32 cellular contexts compared by ENCODE assay signal in the genomic region with DNA sequence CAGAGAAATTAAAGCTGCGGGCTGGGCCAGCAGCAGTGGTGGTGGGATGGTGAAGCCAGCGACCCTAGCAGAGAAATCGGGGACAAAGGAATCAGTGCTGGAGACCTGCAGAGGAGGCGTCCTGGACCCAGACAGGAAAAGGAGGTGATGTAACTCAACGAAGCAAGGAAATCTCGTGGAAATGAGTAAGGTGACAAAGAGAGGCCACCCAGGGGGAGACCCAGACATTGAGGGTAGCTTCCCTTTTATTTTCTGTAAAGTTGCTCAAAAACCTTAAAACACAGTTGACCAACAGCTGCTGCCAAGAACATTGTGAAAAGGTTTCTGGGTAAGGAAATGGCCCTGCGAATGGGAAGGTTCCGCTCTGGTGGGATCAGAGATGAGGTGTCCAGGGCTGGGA. TPM values are rescaled to one million over a fixed set of nuclear protein-coding genes. Genes with fewer than 3 reads are reported as not detected.
DNase-seq lines count a peak whose midpoint lies in the region; ATAC-seq and TF ChIP-seq lines count a peak whose summit lies in the region.
"Had no signal": no experiment of that assay in that cellular context is flagged by ENCODE, and none has a peak within 500 bp of the region (broad histone marks: within the 10 kb centered on the region; RNA-seq: fewer than 3 reads in every experiment).

No MANE protein-coding gene starts in this region.

- H3K4me3 Mint-ChIP-seq in activated CD8-positive, alpha-beta T cell treated with anti-CD3 and anti-CD28 coated beads for 36 hours, result no peak overlapping the region
- H3K4me3 Mint-ChIP-seq in activated CD8-positive, alpha-beta T cell treated with anti-CD3 and anti-CD28 coated beads, Interleukin-2, amount 10 ng/mL, durations not matched to agents 7 days and 5 days, result no peak overlapping the region
- H3K4me3 Mint-ChIP-seq in effector memory CD8-positive, alpha-beta T cell, result no peak overlapping the region
- H3K4me3 Mint-ChIP-seq: brain; naive thymus-derived CD8-positive, alpha-beta T cell had no signal

- DNase-seq in activated CD8-positive, alpha-beta T cell treated with anti-CD3 and anti-CD28 coated beads for 36 hours, result no peak
- DNase-seq in activated CD8-positive, alpha-beta T cell treated with anti-CD3 and anti-CD28 coated beads, Interleukin-2, amount 10 ng/mL, durations not matched to agents 7 days and 5 days, result no peak
- DNase-seq in SIG-M5 (lab: John Stamatoyannopoulos, UW) (peak; percentile 71), upper lobe of left lung (peak in 1 of 2 donors; percentile 64), breast epithelium (ENCODE audit: low spot score in 2 of 2) (no peak), dedifferentiated amniotic fluid mesenchymal stem cell (ENCODE audit: extremely low spot score) (no peak)
- DNase-seq in effector memory CD8-positive, alpha-beta T cell, result no peak
- DNase-seq: activated CD4-positive, alpha-beta T cell treated with anti-CD3 and anti-CD28 coated beads for 4 hours; activated naive CD4-positive, alpha-beta T cell treated with Interleukin-2 at 50 U/mL for 16 hours; activated T-cell treated with anti-CD3 and anti-CD28 coated beads, Interleukin-2, amount 50 U/mL, for 48 hours; adrenal gland; CD8-positive, alpha-beta memory T cell; effector CD8-positive, alpha-beta T cell; foreskin fibroblast; head of caudate nucleus; kidney; midbrain; MM.1S; naive thymus-derived CD8-positive, alpha-beta T cell; NCI-H510A treated with DMSO at 0.1 percent for 48 hours; retina; stomach; thyroid gland had no signal

- intact Hi-C loops in activated CD8-positive, alpha-beta T cell treated with anti-CD3 and anti-CD28 coated beads for 36 hours (cut with micrococcal nuclease), result no loop called here
- intact Hi-C loops in breast epithelium (cut with DNase I; ENCODE audit: low total_unique reads), result no loop called here

- ATAC-seq in activated CD8-positive, alpha-beta T cell treated with anti-CD3 and anti-CD28 coated beads for 36 hours, result no peak
- no peak for ATAC-seq in activated CD8-positive, alpha-beta T cell treated with anti-CD3 and anti-CD28 coated beads, Interleukin-2, amount 10 ng/mL, durations not matched to agents 7 days and 5 days
- no peak for ATAC-seq in effector memory CD8-positive, alpha-beta T cell (replicated peaks)
- ATAC-seq in upper lobe of left lung (ENCODE audit: low FRiP score in 2 of 2) (peak in 1 of 2 donors; percentile 48), GM18861 (IDR thresholded peaks at IDR 0.05; ENCODE audit: unreplicated experiment) (no peak)
- ATAC-seq: naive thymus-derived CD8-positive, alpha-beta T cell had no signal

- POLR2A ChIA-PET in activated CD8-positive, alpha-beta T cell treated with anti-CD3 and anti-CD28 coated beads for 36 hours (lab: Charles Lee), result interaction anchor here (1.5 kb wide), 1 partner anchor 26 kb away, joined by 3 read pairs; no protein-coding TSS in a partner anchor
- POLR2A ChIA-PET in activated CD8-positive, alpha-beta T cell treated with anti-CD3 and anti-CD28 coated beads, Interleukin-2, amount 10 ng/mL, durations not matched to agents 7 days and 5 days (lab: Charles Lee), result interaction anchor here (2.9 kb wide), 1 partner anchor 26 kb away, joined by 12 read pairs; a partner anchor contains a TSS

- TF ChIP-seq EP300 in upper lobe of left lung (IDR thresholded peaks at IDR 0.05), result no peak

- H3K36me3 ChIP-seq in upper lobe of left lung, result no peaks in the 10 kb centered on the region
- no peaks in the 10 kb centered on the region for H3K36me3 ChIP-seq in breast epithelium
- H3K36me3 ChIP-seq: adrenal gland, HAP-1, stomach, thyroid gland had no signal

- no peaks in the 10 kb centered on the region for H3K9me3 ChIP-seq in upper lobe of left lung
- no peaks in the 10 kb centered on the region for H3K9me3 ChIP-seq in breast epithelium
- H3K9me3 ChIP-seq: adrenal gland, HAP-1, stomach, thyroid gland had no signal

- H3K4me3 ChIP-seq in upper lobe of left lung, result no peak overlapping the region
- no peak overlapping the region for H3K4me3 ChIP-seq in breast epithelium
- H3K4me3 ChIP-seq: adrenal gland, HAP-1, skin epidermis, stomach, thyroid gland had no signal

- TF ChIP-seq CTCF in activated CD8-positive, alpha-beta T cell treated with anti-CD3 and anti-CD28 coated beads for 36 hours (IDR thresholded peaks at IDR 0.05), result no peak
- no peak for TF ChIP-seq CTCF in upper lobe of left lung (IDR thresholded peaks at IDR 0.05)
- no peak for TF ChIP-seq CTCF in breast epithelium (IDR thresholded peaks at IDR 0.05)

- H3K9me3 Mint-ChIP-seq in activated CD8-positive, alpha-beta T cell treated with anti-CD3 and anti-CD28 coated beads for 36 hours, result no peaks in the 10 kb centered on the region
- no peaks in the 10 kb centered on the region for H3K9me3 Mint-ChIP-seq in activated CD8-positive, alpha-beta T cell treated with anti-CD3 and anti-CD28 coated beads, Interleukin-2, amount 10 ng/mL, durations not matched to agents 7 days and 5 days (ENCODE audit: insufficient read depth)
- no peaks in the 10 kb centered on the region for H3K9me3 Mint-ChIP-seq in effector memory CD8-positive, alpha-beta T cell
- H3K9me3 Mint-ChIP-seq: CD8-positive, alpha-beta memory T cell; naive thymus-derived CD8-positive, alpha-beta T cell had no signal

- H3K27ac ChIP-seq in upper lobe of left lung (peak overlapping the region; percentile 72 to 88 (median 85)), breast epithelium (no peak overlapping the region)
- H3K27ac ChIP-seq: 22Rv1, thyroid gland had no signal

- peak overlapping the region; percentile 42 for H3K27ac Mint-ChIP-seq in activated CD8-positive, alpha-beta T cell treated with anti-CD3 and anti-CD28 coated beads for 36 hours
- no peak overlapping the region for H3K27ac Mint-ChIP-seq in activated CD8-positive, alpha-beta T cell treated with anti-CD3 and anti-CD28 coated beads, Interleukin-2, amount 10 ng/mL, durations not matched to agents 7 days and 5 days
- H3K27ac Mint-ChIP-seq in effector memory CD8-positive, alpha-beta T cell, result peak overlapping the region; percentile 6 to 64
- H3K27ac Mint-ChIP-seq: brain had no signal

- CTCF ChIA-PET in activated CD8-positive, alpha-beta T cell treated with anti-CD3 and anti-CD28 coated beads for 36 hours (lab: Charles Lee), result interaction anchor here (2.2 to 7.8 kb wide), 3 partner anchors 25 to 144 kb away, joined by 10 to 74 read pairs (median 14); a partner anchor contains a TSS
- CTCF ChIA-PET in activated CD8-positive, alpha-beta T cell treated with anti-CD3 and anti-CD28 coated beads, Interleukin-2, amount 10 ng/mL, durations not matched to agents 7 days and 5 days (lab: Charles Lee), result interaction anchor here (0.8 to 11.0 kb wide), 2 partner anchors 18 to 26 kb away, joined by 3 to 100 read pairs; a partner anchor contains a TSS

- H3K4me1 ChIP-seq in upper lobe of left lung (peaks cover 4 to 30% (median 21%) of the 10 kb centered on the region in 4 donors), breast epithelium (no peaks in the 10 kb centered on the region)

- H3K27me3 ChIP-seq in upper lobe of left lung (no peaks in the 10 kb centered on the region), breast epithelium (no peaks in the 10 kb centered on the region)
- H3K27me3 ChIP-seq: adrenal gland, thyroid gland had no signal

- H3K36me3 Mint-ChIP-seq in activated CD8-positive, alpha-beta T cell treated with anti-CD3 and anti-CD28 coated beads for 36 hours (ENCODE audit: low read depth), result no peaks in the 10 kb centered on the region
- no peaks in the 10 kb centered on the region for H3K36me3 Mint-ChIP-seq in activated CD8-positive, alpha-beta T cell treated with anti-CD3 and anti-CD28 coated beads, Interleukin-2, amount 10 ng/mL, durations not matched to agents 7 days and 5 days (ENCODE audit: low read depth)
- peaks cover 11% of the 10 kb centered on the region for H3K36me3 Mint-ChIP-seq in effector memory CD8-positive, alpha-beta T cell (ENCODE audit: insufficient read depth)
- H3K36me3 Mint-ChIP-seq: brain; CD8-positive, alpha-beta memory T cell; naive thymus-derived CD8-positive, alpha-beta T cell had no signal

- no peaks in the 10 kb centered on the region for H3K27me3 Mint-ChIP-seq in activated CD8-positive, alpha-beta T cell treated with anti-CD3 and anti-CD28 coated beads for 36 hours
- H3K27me3 Mint-ChIP-seq in activated CD8-positive, alpha-beta T cell treated with anti-CD3 and anti-CD28 coated beads, Interleukin-2, amount 10 ng/mL, durations not matched to agents 7 days and 5 days (ENCODE audit: low read depth), result no peaks in the 10 kb centered on the region
- H3K27me3 Mint-ChIP-seq in effector memory CD8-positive, alpha-beta T cell, result no peaks in the 10 kb centered on the region

- 51 to 60% methylated on average over 8 of the region's 8 CpGs for WGBS in upper lobe of left lung, 2 donors

- TF ChIP-seq POLR2A in upper lobe of left lung (IDR thresholded peaks at IDR 0.05) (peak in 1 of 4 donors; percentile 49), breast epithelium (IDR thresholded peaks at IDR 0.05) (no peak)

- peaks cover 41% of the 10 kb centered on the region for H3K4me1 Mint-ChIP-seq in activated CD8-positive, alpha-beta T cell treated with anti-CD3 and anti-CD28 coated beads for 36 hours (ENCODE audit: low read depth)
- H3K4me1 Mint-ChIP-seq in activated CD8-positive, alpha-beta T cell treated with anti-CD3 and anti-CD28 coated beads, Interleukin-2, amount 10 ng/mL, durations not matched to agents 7 days and 5 days (ENCODE audit: low read depth), result peaks cover 36% of the 10 kb centered on the region
- peaks cover 14 to 16% of the 10 kb centered on the region in 2 donors for H3K4me1 Mint-ChIP-seq in effector memory CD8-positive, alpha-beta T cell (ENCODE audit: low read depth in 2 of 2)

RNA-seq across cellular contexts. Expression of a gene that starts 13.3 kb away (rescaled TPM):
- not detected for total RNA-seq in activated CD8-positive, alpha-beta T cell treated with anti-CD3 and anti-CD28 coated beads for 36 hours
- total RNA-seq in activated CD8-positive, alpha-beta T cell treated with anti-CD3 and anti-CD28 coated beads, Interleukin-2, amount 10 ng/mL, durations not matched to agents 7 days and 5 days, result 1 to 10 TPM; 2.2 to 3.0 TPM
- total RNA-seq in upper lobe of left lung (10 to 100 TPM in 3 of 6 donors, 1 to 10 TPM in 3; 2.5 to 59.2 (median 13.8) TPM), breast epithelium (not detected)
- total RNA-seq: CD8-positive, alpha-beta memory T cell; HT1080; naive thymus-derived CD8-positive, alpha-beta T cell; osteocyte; T-helper 2 cell treated with Interferon-gamma antibody and Interleukin-4, amounts not matched to agents 100 ng/mL and 5 ng/mL, for 36 hours; thyroid gland had no signal

RNA-seq across cellular contexts. Expression of a gene that starts 18.7 kb away (rescaled TPM):
- 10 to 100 TPM; 96.4 to 99.2 TPM for total RNA-seq in activated CD8-positive, alpha-beta T cell treated with anti-CD3 and anti-CD28 coated beads for 36 hours
- 100 to 1,000 TPM; 162 to 168 TPM for total RNA-seq in activated CD8-positive, alpha-beta T cell treated with anti-CD3 and anti-CD28 coated beads, Interleukin-2, amount 10 ng/mL, durations not matched to agents 7 days and 5 days
- 100 to 1,000 TPM; 111 to 562 (median 249) TPM for total RNA-seq in upper lobe of left lung
- 10 to 100 TPM; 15.4 to 55.3 (median 37.0) TPM for total RNA-seq in breast epithelium

RNA-seq across cellular contexts. Expression of a gene that starts 21.3 kb away (rescaled TPM):
- total RNA-seq in activated CD8-positive, alpha-beta T cell treated with anti-CD3 and anti-CD28 coated beads for 36 hours, result not detected
- total RNA-seq in activated CD8-positive, alpha-beta T cell treated with anti-CD3 and anti-CD28 coated beads, Interleukin-2, amount 10 ng/mL, durations not matched to agents 7 days and 5 days, result not detected
- total RNA-seq in upper lobe of left lung (100 to 1,000 TPM in 2 of 6 donors, 10 to 100 TPM in 3, 1 to 10 TPM in 1; 9.4 to 160 (median 36.6) TPM), breast epithelium (1 to 10 TPM in 2 of 3 donors, not detected in 1; 1.0 to 2.4 TPM)
- total RNA-seq: CD8-positive, alpha-beta memory T cell; HT1080; naive thymus-derived CD8-positive, alpha-beta T cell; osteocyte; T-helper 2 cell treated with Interferon-gamma antibody and Interleukin-4, amounts not matched to agents 100 ng/mL and 5 ng/mL, for 36 hours had no signal

RNA-seq across cellular contexts. Expression of a gene that starts 22.1 kb away (rescaled TPM):
- 1 to 10 TPM; 4.0 to 4.8 TPM for total RNA-seq in activated CD8-positive, alpha-beta T cell treated with anti-CD3 and anti-CD28 coated beads for 36 hours
- total RNA-seq in activated CD8-positive, alpha-beta T cell treated with anti-CD3 and anti-CD28 coated beads, Interleukin-2, amount 10 ng/mL, durations not matched to agents 7 days and 5 days, result 1 to 10 TPM in 1 of 2 experiments, under 1 TPM in 1; 0.63 to 1.0 TPM
- total RNA-seq in upper lobe of left lung (10 to 100 TPM in 1 of 6 donors, 1 to 10 TPM in 4, not detected in 1; 2.3 to 21.0 (median 3.3) TPM), breast epithelium (1 to 10 TPM in 2 of 3 donors, not detected in 1; 4.9 to 6.7 TPM)
- total RNA-seq: HT1080, liver, osteocyte had no signal

RNA-seq across cellular contexts. Expression of a gene that starts 25.1 kb away (rescaled TPM):
- total RNA-seq in activated CD8-positive, alpha-beta T cell treated with anti-CD3 and anti-CD28 coated beads for 36 hours, result 10 to 100 TPM; 85.0 to 85.9 TPM
- 10 to 100 TPM; 92.8 to 95.1 TPM for total RNA-seq in activated CD8-positive, alpha-beta T cell treated with anti-CD3 and anti-CD28 coated beads, Interleukin-2, amount 10 ng/mL, durations not matched to agents 7 days and 5 days
- total RNA-seq in upper lobe of left lung, result 100 to 1,000 TPM in 1 of 6 donors, 10 to 100 TPM in 5; 33.9 to 105 (median 52.0) TPM
- 10 to 100 TPM; 34.7 to 84.0 (median 62.6) TPM for total RNA-seq in breast epithelium

Comparison
In these comparisons a context has a peak if more than half of its experiments do, and no peak if none do; other contexts are left out.
1. H3K27ac ChIP-seq: peak in upper lobe of left lung (4 of 4); none in breast epithelium (0 of 2).